ENCODE assay signal across 1 cellular context in the genomic region with DNA sequence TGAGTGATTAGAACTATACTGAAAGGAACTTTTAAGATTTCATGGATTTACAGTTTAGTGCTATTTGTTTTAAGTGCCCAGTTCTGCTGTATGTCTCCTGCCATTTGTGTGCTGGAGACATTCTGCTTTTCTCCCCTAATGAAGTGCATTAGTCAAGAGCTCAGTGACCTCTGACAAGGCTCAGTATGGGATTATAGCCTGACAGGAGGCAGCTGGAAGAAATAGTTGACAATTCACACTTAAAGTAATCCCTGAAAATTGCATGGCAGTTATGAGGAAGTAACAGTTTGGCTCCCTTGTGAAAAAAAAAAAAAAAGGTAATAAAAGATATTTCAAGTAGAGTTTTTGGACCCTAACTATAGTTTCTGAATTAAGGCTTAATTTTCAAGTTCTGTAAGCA.
TF ChIP-seq lines count a peak whose summit lies in the region.

No MANE protein-coding gene starts in this region.

TF ChIP-seq in HEK293, 187 proteins besides CTCF, POLR2A, EP300 and RAD21 (continued from another document):
- TF ChIP-seq PRDM10 (tag by site-specific recombination; IDR thresholded peaks at IDR 0.05) (no peak), GLI4 (tag by site-specific recombination; IDR thresholded peaks at IDR 0.05) (no peak), ZNF580 (tag by site-specific recombination; IDR thresholded peaks at IDR 0.05) (no peak), ZNF138 (tag by site-specific recombination; IDR thresholded peaks at IDR 0.05; ENCODE audit: borderline replicate concordance) (no peak), ZNF391 (tag by site-specific recombination; IDR thresholded peaks at IDR 0.05; ENCODE audit: borderline replicate concordance, low read depth) (no peak)
- TF ChIP-seq, protein P1, sequence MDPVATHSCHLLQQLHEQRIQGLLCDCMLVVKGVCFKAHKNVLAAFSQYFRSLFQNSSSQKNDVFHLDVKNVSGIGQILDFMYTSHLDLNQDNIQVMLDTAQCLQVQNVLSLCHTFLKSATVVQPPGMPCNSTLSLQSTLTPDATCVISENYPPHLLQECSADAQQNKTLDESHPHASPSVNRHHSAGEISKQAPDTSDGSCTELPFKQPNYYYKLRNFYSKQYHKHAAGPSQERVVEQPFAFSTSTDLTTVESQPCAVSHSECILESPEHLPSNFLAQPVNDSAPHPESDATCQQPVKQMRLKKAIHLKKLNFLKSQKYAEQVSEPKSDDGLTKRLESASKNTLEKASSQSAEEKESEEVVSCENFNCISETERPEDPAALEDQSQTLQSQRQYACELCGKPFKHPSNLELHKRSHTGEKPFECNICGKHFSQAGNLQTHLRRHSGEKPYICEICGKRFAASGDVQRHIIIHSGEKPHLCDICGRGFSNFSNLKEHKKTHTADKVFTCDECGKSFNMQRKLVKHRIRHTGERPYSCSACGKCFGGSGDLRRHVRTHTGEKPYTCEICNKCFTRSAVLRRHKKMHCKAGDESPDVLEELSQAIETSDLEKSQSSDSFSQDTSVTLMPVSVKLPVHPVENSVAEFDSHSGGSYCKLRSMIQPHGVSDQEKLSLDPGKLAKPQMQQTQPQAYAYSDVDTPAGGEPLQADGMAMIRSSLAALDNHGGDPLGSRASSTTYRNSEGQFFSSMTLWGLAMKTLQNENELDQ (tag by site-specific recombination; IDR thresholded peaks at IDR 0.05; ENCODE audit: low read depth), result no peak
